Comparison of ENCODE assay signal across 12 cellular contexts in genomic region chr10:73601486-73601921, GRCh38. TPM values are rescaled to one million over a fixed set of nuclear protein-coding genes. Genes with fewer than 3 reads are reported as not detected.
DNase-seq lines count a peak whose midpoint lies in the region; TF ChIP-seq lines count a peak whose summit lies in the region.
"Had no signal": no experiment of that assay in that cellular context is flagged by ENCODE, and none has a peak within 500 bp of the region (broad histone marks: within the 10 kb centered on the region; RNA-seq: fewer than 3 reads in every experiment).

No MANE protein-coding gene starts in this region.

- H3K27ac Mint-ChIP-seq in nephron progenitor cell = peak overlapping the region; percentile 17
- H3K27ac Mint-ChIP-seq: activated naive CD8-positive, alpha-beta T cell treated with anti-CD3 and anti-CD28 coated beads for 36 hours; T-helper 2 cell treated with Interferon-gamma antibody and Interleukin-4, amounts not matched to agents 5 μg/mL and 100 μg/mL, for 36 hours had no signal

- DNase-seq in DMS153 treated with DMSO at 0.1 percent for 48 hours (lab: John Stamatoyannopoulos, UW; ENCODE audit: unreplicated experiment) (peak; percentile 27), NCI-H2029 treated with DMSO at 0.1 percent for 48 hours (lab: John Stamatoyannopoulos, UW) (peak; percentile 43), dermis blood vessel endothelial cell (peak; percentile 87), nephron progenitor cell (no peak), middle frontal gyrus (ENCODE audit: extremely low spot score, low spot score) (no peak), NOMO-1 treated with dmso at 0.1 percent for 144 hours (lab: John Stamatoyannopoulos, UW; ENCODE audit: unreplicated experiment) (no peak), NCI-H526 treated with DMSO at 0.1 percent for 48 hours (lab: John Stamatoyannopoulos, UW) (no peak)
- DNase-seq in activated CD4-positive, alpha-beta T cell treated with anti-CD3 and anti-CD28 coated beads for 1 hour = no peak
- DNase-seq: activated naive CD8-positive, alpha-beta T cell treated with anti-CD3 and anti-CD28 coated beads for 36 hours; glutamatergic neuron; spleen had no signal

- no peaks in the 10 kb centered on the region for H3K9me3 Mint-ChIP-seq in nephron progenitor cell
- H3K9me3 Mint-ChIP-seq: activated naive CD8-positive, alpha-beta T cell treated with anti-CD3 and anti-CD28 coated beads for 36 hours; T-helper 2 cell treated with Interferon-gamma antibody and Interleukin-4, amounts not matched to agents 5 μg/mL and 100 μg/mL, for 36 hours had no signal

- peaks cover 40% of the 10 kb centered on the region for H3K36me3 Mint-ChIP-seq in nephron progenitor cell (ENCODE audit: low read depth)
- H3K36me3 Mint-ChIP-seq: activated naive CD8-positive, alpha-beta T cell treated with anti-CD3 and anti-CD28 coated beads for 36 hours had no signal

- peaks cover 10% of the 10 kb centered on the region for H3K4me1 Mint-ChIP-seq in nephron progenitor cell
- H3K4me1 Mint-ChIP-seq: activated naive CD8-positive, alpha-beta T cell treated with anti-CD3 and anti-CD28 coated beads for 36 hours had no signal

- no peak for TF ChIP-seq CTCF in nephron progenitor cell (IDR thresholded peaks at IDR 0.05)

- no peak overlapping the region for H3K4me3 Mint-ChIP-seq in nephron progenitor cell
- H3K4me3 Mint-ChIP-seq: activated naive CD8-positive, alpha-beta T cell treated with anti-CD3 and anti-CD28 coated beads for 36 hours; T-helper 2 cell treated with Interferon-gamma antibody and Interleukin-4, amounts not matched to agents 5 μg/mL and 100 μg/mL, for 36 hours had no signal

- no peaks in the 10 kb centered on the region for H3K27me3 Mint-ChIP-seq in nephron progenitor cell (ENCODE audit: low read depth, poor library complexity)
- H3K27me3 Mint-ChIP-seq: activated naive CD8-positive, alpha-beta T cell treated with anti-CD3 and anti-CD28 coated beads for 36 hours had no signal

RNA-seq across cellular contexts. Expression of gene USP54, which starts 10.4 kb away (rescaled TPM):
- total RNA-seq in dermis blood vessel endothelial cell = 8.8 and 10.1 TPM in 2 replicates

RNA-seq across cellular contexts. Expression of gene MYOZ1, which starts 39.8 kb away (rescaled TPM):
- total RNA-seq in dermis blood vessel endothelial cell = not detected in 2 replicates
- total RNA-seq: activated naive CD8-positive, alpha-beta T cell treated with anti-CD3 and anti-CD28 coated beads for 36 hours had no signal

RNA-seq across cellular contexts. Expression of gene SYNPO2L, which starts 54.3 kb away (rescaled TPM):
- under 0.01 TPM in 1 of 2 replicates, not detected in the other for total RNA-seq in dermis blood vessel endothelial cell
- total RNA-seq: activated naive CD8-positive, alpha-beta T cell treated with anti-CD3 and anti-CD28 coated beads for 36 hours had no signal

Comparison
In these comparisons a context has a peak if more than half of its experiments do, and no peak if none do; other contexts are left out.
1. DNase-seq: peak in DMS153 treated with DMSO at 0.1 percent for 48 hours (single experiment), NCI-H2029 treated with DMSO at 0.1 percent for 48 hours (single experiment) and dermis blood vessel endothelial cell (single experiment); none in nephron progenitor cell (single experiment), middle frontal gyrus (single experiment), NOMO-1 treated with dmso at 0.1 percent for 144 hours (single experiment), NCI-H526 treated with DMSO at 0.1 percent for 48 hours (single experiment) and activated CD4-positive, alpha-beta T cell treated with anti-CD3 and anti-CD28 coated beads for 1 hour (single experiment).